Comparison of ENCODE assay signal across 3 cellular contexts in genomic region chr19:5080809-5081208, GRCh38.
TF ChIP-seq lines count a peak whose summit lies in the region.

No MANE protein-coding gene starts in this region.

TF ChIP-seq in HCT116, 20 proteins besides CTCF, POLR2A, EP300 and RAD21 (continued from another document):
- TF ChIP-seq CBX3 (IDR thresholded peaks at IDR 0.05; ENCODE audit: low read depth) (no peak), SRF (IDR thresholded peaks at IDR 0.05; ENCODE audit: low read depth) (no peak), TCF7L2 (IDR thresholded peaks at IDR 0.05; ENCODE audit: borderline replicate concordance, extremely low read depth, insufficient read depth, insufficient read length) (no peak), YY1 (IDR thresholded peaks at IDR 0.05; ENCODE audit: extremely low read depth, insufficient replicate concordance, low read depth, low read length) (no peak), JUND (IDR thresholded peaks at IDR 0.05) (no peak), SIN3A (IDR thresholded peaks at IDR 0.05; ENCODE audit: low read depth) (no peak), EGR1 (IDR thresholded peaks at IDR 0.05; ENCODE audit: low read depth) (no peak), ZNF274 (IDR thresholded peaks at IDR 0.05; ENCODE audit: low read depth, low read length) (no peak), REST (IDR thresholded peaks at IDR 0.05; ENCODE audit: low read depth) (no peak), ATF3 (IDR thresholded peaks at IDR 0.05) (no peak), EZH2 (IDR thresholded peaks at IDR 0.05) (no peak), EZH2phosphoT487 (IDR thresholded peaks at IDR 0.05; ENCODE audit: borderline replicate concordance) (no peak), FOSL1 (IDR thresholded peaks at IDR 0.05; ENCODE audit: low read depth) (no peak), ELF1 (IDR thresholded peaks at IDR 0.05; ENCODE audit: borderline replicate concordance, low read depth) (no peak), POLR2AphosphoS5 (IDR thresholded peaks at IDR 0.05; ENCODE audit: low read depth, low read length) (no peak), CEBPB (IDR thresholded peaks at IDR 0.05; ENCODE audit: low read depth) (no peak)

TF ChIP-seq in K562, 482 proteins besides CTCF, POLR2A, EP300 and RAD21:
- 0 out of 2 replicates have a peak, but pooled peaks have one; percentile 42 for TF ChIP-seq ZBTB33 (CRISPR knock-in tag; IDR thresholded peaks at IDR 0.05)
- no peak for TF ChIP-seq MCM5 (IDR thresholded peaks at IDR 0.05; ENCODE audit: low read depth)

TF ChIP-seq in GM12891, 5 proteins besides CTCF, POLR2A, EP300 and RAD21 (continued from another document):
- no peak for TF ChIP-seq TAF1 (IDR thresholded peaks at IDR 0.05; ENCODE audit: low read depth, low read length)
- no peak for TF ChIP-seq POU2F2 (IDR thresholded peaks at IDR 0.05; ENCODE audit: low read depth, low read length)
- TF ChIP-seq PAX5 (IDR thresholded peaks at IDR 0.05; ENCODE audit: insufficient read depth, low read length, severe bottlenecking), result no peak
